In genomic region chr19:11166281-11167142, GRCh38 we compare ENCODE assay signal across 2 cellular contexts.
TF ChIP-seq lines count a peak whose summit lies in the region.

No MANE protein-coding gene starts in this region.

TF ChIP-seq in liver, 16 proteins besides CTCF, POLR2A, EP300 and RAD21:
- TF ChIP-seq JUND (IDR thresholded peaks at IDR 0.05) (no peak), SP1 (IDR thresholded peaks at IDR 0.05) (no peak), NR2F2 (IDR thresholded peaks at IDR 0.05) (no peak), MAX (IDR thresholded peaks at IDR 0.05) (no peak), RXRA (IDR thresholded peaks at IDR 0.05) (no peak), HNF4G (IDR thresholded peaks at IDR 0.05) (no peak), TAF1 (conservative IDR thresholded peaks at IDR 0.05) (no peak), ATF3 (IDR thresholded peaks at IDR 0.05) (no peak)
- TF ChIP-seq, protein P1, sequence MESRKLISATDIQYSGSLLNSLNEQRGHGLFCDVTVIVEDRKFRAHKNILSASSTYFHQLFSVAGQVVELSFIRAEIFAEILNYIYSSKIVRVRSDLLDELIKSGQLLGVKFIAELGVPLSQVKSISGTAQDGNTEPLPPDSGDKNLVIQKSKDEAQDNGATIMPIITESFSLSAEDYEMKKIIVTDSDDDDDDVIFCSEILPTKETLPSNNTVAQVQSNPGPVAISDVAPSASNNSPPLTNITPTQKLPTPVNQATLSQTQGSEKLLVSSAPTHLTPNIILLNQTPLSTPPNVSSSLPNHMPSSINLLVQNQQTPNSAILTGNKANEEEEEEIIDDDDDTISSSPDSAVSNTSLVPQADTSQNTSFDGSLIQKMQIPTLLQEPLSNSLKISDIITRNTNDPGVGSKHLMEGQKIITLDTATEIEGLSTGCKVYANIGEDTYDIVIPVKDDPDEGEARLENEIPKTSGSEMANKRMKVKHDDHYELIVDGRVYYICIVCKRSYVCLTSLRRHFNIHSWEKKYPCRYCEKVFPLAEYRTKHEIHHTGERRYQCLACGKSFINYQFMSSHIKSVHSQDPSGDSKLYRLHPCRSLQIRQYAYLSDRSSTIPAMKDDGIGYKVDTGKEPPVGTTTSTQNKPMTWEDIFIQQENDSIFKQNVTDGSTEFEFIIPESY (IDR thresholded peaks at IDR 0.05), result no peak

TF ChIP-seq in HepG2, 621 proteins besides CTCF, POLR2A, EP300 and RAD21:
- TF ChIP-seq SPEN (CRISPR knock-in tag; IDR thresholded peaks at IDR 0.05; ENCODE audit: low read depth), result no peak
- no peak for TF ChIP-seq EEA1 (CRISPR knock-in tag; IDR thresholded peaks at IDR 0.05; ENCODE audit: borderline replicate concordance)
- TF ChIP-seq TCF7L2 (IDR thresholded peaks at IDR 0.05; ENCODE audit: low read depth, low read length), result no peak
- no peak for TF ChIP-seq MATR3 (CRISPR knock-in tag; IDR thresholded peaks at IDR 0.05)
- no peak for TF ChIP-seq POGK (CRISPR knock-in tag; conservative IDR thresholded peaks at IDR 0.05)
- TF ChIP-seq ZNF496 (CRISPR knock-in tag; IDR thresholded peaks at IDR 0.05; ENCODE audit: insufficient replicate concordance), result no peak
- TF ChIP-seq ARNT (IDR thresholded peaks at IDR 0.05), result no peak
- TF ChIP-seq RNF219 (CRISPR knock-in tag; IDR thresholded peaks at IDR 0.05), result no peak
- no peak for TF ChIP-seq ZNF232 (CRISPR knock-in tag; IDR thresholded peaks at IDR 0.05; ENCODE audit: borderline replicate concordance)
- TF ChIP-seq NFYC (CRISPR knock-in tag; IDR thresholded peaks at IDR 0.05), result no peak
- TF ChIP-seq, protein P2, sequence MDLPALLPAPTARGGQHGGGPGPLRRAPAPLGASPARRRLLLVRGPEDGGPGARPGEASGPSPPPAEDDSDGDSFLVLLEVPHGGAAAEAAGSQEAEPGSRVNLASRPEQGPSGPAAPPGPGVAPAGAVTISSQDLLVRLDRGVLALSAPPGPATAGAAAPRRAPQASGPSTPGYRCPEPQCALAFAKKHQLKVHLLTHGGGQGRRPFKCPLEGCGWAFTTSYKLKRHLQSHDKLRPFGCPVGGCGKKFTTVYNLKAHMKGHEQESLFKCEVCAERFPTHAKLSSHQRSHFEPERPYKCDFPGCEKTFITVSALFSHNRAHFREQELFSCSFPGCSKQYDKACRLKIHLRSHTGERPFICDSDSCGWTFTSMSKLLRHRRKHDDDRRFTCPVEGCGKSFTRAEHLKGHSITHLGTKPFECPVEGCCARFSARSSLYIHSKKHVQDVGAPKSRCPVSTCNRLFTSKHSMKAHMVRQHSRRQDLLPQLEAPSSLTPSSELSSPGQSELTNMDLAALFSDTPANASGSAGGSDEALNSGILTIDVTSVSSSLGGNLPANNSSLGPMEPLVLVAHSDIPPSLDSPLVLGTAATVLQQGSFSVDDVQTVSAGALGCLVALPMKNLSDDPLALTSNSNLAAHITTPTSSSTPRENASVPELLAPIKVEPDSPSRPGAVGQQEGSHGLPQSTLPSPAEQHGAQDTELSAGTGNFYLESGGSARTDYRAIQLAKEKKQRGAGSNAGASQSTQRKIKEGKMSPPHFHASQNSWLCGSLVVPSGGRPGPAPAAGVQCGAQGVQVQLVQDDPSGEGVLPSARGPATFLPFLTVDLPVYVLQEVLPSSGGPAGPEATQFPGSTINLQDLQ (CRISPR knock-in tag; IDR thresholded peaks at IDR 0.05), result no peak
- TF ChIP-seq ZNF839 (CRISPR knock-in tag; IDR thresholded peaks at IDR 0.05; ENCODE audit: borderline replicate concordance), result no peak
- TF ChIP-seq ZKSCAN1 (IDR thresholded peaks at IDR 0.05; ENCODE audit: low read length), result no peak
- no peak for TF ChIP-seq BORCS8-MEF2B (CRISPR knock-in tag; IDR thresholded peaks at IDR 0.05)
- no peak for TF ChIP-seq RBM22 (optimal IDR thresholded peaks at IDR 0.05; ENCODE audit: low read length)
- TF ChIP-seq ZFP36 (IDR thresholded peaks at IDR 0.05; ENCODE audit: borderline replicate concordance, low read depth, low read length, partially characterized antibody), result no peak
- TF ChIP-seq ZSCAN12 (CRISPR knock-in tag; IDR thresholded peaks at IDR 0.05), result no peak
- no peak for TF ChIP-seq DR1 (CRISPR knock-in tag; IDR thresholded peaks at IDR 0.05)
